In genomic region chr1:205273551-205273982, GRCh38 we compare ENCODE assay signal across 8 cellular contexts. TPM values are rescaled to one million over a fixed set of nuclear protein-coding genes. Genes with fewer than 3 reads are reported as not detected.
A peak's percentile ranks its signal among the peaks of the same experiment; 100 is the strongest.
DNase-seq lines count a peak whose midpoint lies in the region; ATAC-seq, FAIRE-seq and TF ChIP-seq lines count a peak whose summit lies in the region.

No MANE protein-coding gene starts in this region.

- no peak overlapping the region for H2AFZ ChIP-seq in mammary epithelial cell (ENCODE audit: low read depth, low read length)

- H3K4me2 ChIP-seq in mammary epithelial cell (ENCODE audit: insufficient read depth, low read depth, low read length) = no peak overlapping the region

- in situ Hi-C loops in mammary epithelial cell (cut with MboI; ENCODE audit: low sequenced_read_pairs in 2 of 2) = loop anchor here in 1 of 2 donors (5.0 kb wide), 1 partner anchor 49 kb away; the partner anchor contains the start of gene NUAK2

- H3K79me2 ChIP-seq in mammary epithelial cell (ENCODE audit: insufficient read depth, low read length) = no peaks in the 10 kb centered on the region

- no peak overlapping the region for H3K9ac ChIP-seq in mammary epithelial cell (ENCODE audit: insufficient read depth, low read length)

- H3K36me3 ChIP-seq in mammary epithelial cell (ENCODE audit: insufficient read depth, low read length) = no peaks in the 10 kb centered on the region

- peak; percentile 69 for FAIRE-seq in islet of Langerhans (lab: Jason Lieb, UNC)

- no peak overlapping the region for H3K27ac ChIP-seq in mammary epithelial cell (ENCODE audit: insufficient read depth, low read depth, low read length)

- peak; percentile 90 for TF ChIP-seq CTCF in GM12801 (IDR thresholded peaks at IDR 0.05; ENCODE audit: extremely low read depth, insufficient read length)
- peak; percentile 95 for TF ChIP-seq CTCF in WI38 (IDR thresholded peaks at IDR 0.05; ENCODE audit: low read depth, low read length)
- peak; percentile 99 for TF ChIP-seq CTCF in mammary epithelial cell (conservative IDR thresholded peaks at IDR 0.05 in 1 of 2, IDR thresholded peaks at IDR 0.05 in 1 of 2; ENCODE audit: extremely low read depth in 1 of 2, insufficient read depth in 1 of 2, low read depth in 1 of 2, low read length in 2 of 2)

- H3K27me3 ChIP-seq in mammary epithelial cell (ENCODE audit: insufficient read depth, low read length) = no peaks in the 10 kb centered on the region

- CTCF ChIA-PET in mammary epithelial cell (lab: Charles Lee; ENCODE audit: low non-redundant PET) = interaction anchor here (0.6 to 1.2 kb wide), 11 partner anchors 10 to 212 kb away, joined by 3 to 37 read pairs (median 5); partner anchors contain the start of gene NUAK2

- no TSS peak for BruUV-seq in mammary epithelial cell (replicated peaks; lab: Mats Ljungman, UMichigan)

- WGBS in mammary epithelial cell (ENCODE audit: low coverage, missing lambda C conversion rate) = 8% methylated on average over 6 of the region's 7 CpGs

- dilution Hi-C loops in mammary epithelial cell (cut with HindIII; ENCODE audit: low sequenced_read_pairs) = no loop called here

- H3K4me3 ChIP-seq in WI38 (ENCODE audit: low read depth, low read length) (no peak overlapping the region), mammary epithelial cell (replicated peaks in 1 of 3; ENCODE audit: insufficient read depth in 1 of 3, low read depth in 2 of 3, low read length in 3 of 3) (no peak overlapping the region)

- peak; percentile 76 for ATAC-seq in HG03103 (IDR thresholded peaks at IDR 0.05; ENCODE audit: low read depth, unreplicated experiment)
- no peak for ATAC-seq in GM19452 (IDR thresholded peaks at IDR 0.05; ENCODE audit: unreplicated experiment)

- H4K20me1 ChIP-seq in mammary epithelial cell (ENCODE audit: insufficient read depth, low read length) = no peaks in the 10 kb centered on the region

- H3K4me1 ChIP-seq in mammary epithelial cell (ENCODE audit: insufficient read depth, low read length) = peaks cover 29% of the 10 kb centered on the region

- peak; percentile 90 for DNase-seq in NCI-H2196 (lab: John Stamatoyannopoulos, UW; ENCODE audit: unreplicated experiment)
- DNase-seq in mammary epithelial cell = peak; percentile 65
- peak; percentile 71 to 75 for DNase-seq in stimulated activated CD4-positive, alpha-beta T cell treated with anti-CD3 and anti-CD28 coated beads, Interleukin-15, amount 100 ng/mL, for 48 hours (ENCODE audit: low read depth in 2 of 2)

- H3K9me3 ChIP-seq in mammary epithelial cell (replicated peaks; ENCODE audit: insufficient read depth, low read length) = no peaks in the 10 kb centered on the region

- intact Hi-C loops in mammary epithelial cell (cut with micrococcal nuclease) = loop anchor here (1.0 to 2.0 kb wide), 4 partner anchors 25 to 251 kb away; no protein-coding TSS in a partner anchor

RNA-seq across cellular contexts. Expression of gene TMCC2, which starts 45.8 kb away (rescaled TPM):
- 10 to 100 TPM in 1 of 2 donors, 1 to 10 TPM in 1; 1.5 to 11.5 TPM for total RNA-seq in mammary epithelial cell
- polyA plus RNA-seq in mammary epithelial cell = 1.4 TPM
- polyA minus RNA-seq in mammary epithelial cell = 2.4 TPM

RNA-seq across cellular contexts. Expression of gene NUAK2, which starts 48.0 kb away (rescaled TPM):
- total RNA-seq in mammary epithelial cell = 10 to 100 TPM; 11.8 TPM
- 3.1 TPM for polyA plus RNA-seq in mammary epithelial cell
- 3.3 TPM for polyA minus RNA-seq in mammary epithelial cell
